Comparison of ENCODE assay signal across 19 cellular contexts in genomic region chr21:45460011-45460565, GRCh38. TPM values are rescaled to one million over a fixed set of nuclear protein-coding genes. Genes with fewer than 3 reads are reported as not detected.
DNase-seq lines count a peak whose midpoint lies in the region; ATAC-seq, FAIRE-seq and TF ChIP-seq lines count a peak whose summit lies in the region.
"Had no signal": no experiment of that assay in that cellular context is flagged by ENCODE, and none has a peak within 500 bp of the region (broad histone marks: within the 10 kb centered on the region; RNA-seq: fewer than 3 reads in every experiment).

No MANE protein-coding gene starts in this region.

- TF ChIP-seq POLR2A in right lobe of liver (IDR thresholded peaks at IDR 0.05) (no peak), gastrocnemius medialis (IDR thresholded peaks at IDR 0.05) (no peak)

- H3K4me1 ChIP-seq in astrocyte (ENCODE audit: insufficient read depth, low read length) (peaks cover 27% of the 10 kb centered on the region), right lobe of liver (peaks cover 0 to 56% (median 30%) of the 10 kb centered on the region in 4 donors), thoracic aorta (ENCODE audit: control insufficient read depth in 1 of 2, low read depth in 2 of 2) (peaks cover 12 to 54% of the 10 kb centered on the region in 2 donors), PC-9 (replicated peaks; ENCODE audit: insufficient read depth) (no peaks in the 10 kb centered on the region), gastrocnemius medialis (no peaks in the 10 kb centered on the region)
- H3K4me1 ChIP-seq: foreskin keratinocyte had no signal

- peaks cover 42% of the 10 kb centered on the region for H3K36me3 Mint-ChIP-seq in astrocyte (ENCODE audit: low read depth, unreplicated experiment)
- H3K36me3 Mint-ChIP-seq: activated naive CD4-positive, alpha-beta T cell treated with anti-CD3 and anti-CD28 coated beads, Interleukin-2, amount 10 ng/mL, durations not matched to agents 7 days and 5 days had no signal

- no peak for FAIRE-seq in astrocyte (lab: Jason Lieb, UNC)

- H3K9me3 ChIP-seq in astrocyte (ENCODE audit: insufficient read depth, low read depth, low read length) (no peaks in the 10 kb centered on the region), right lobe of liver (no peaks in the 10 kb centered on the region), thoracic aorta (no peaks in the 10 kb centered on the region), PC-9 (ENCODE audit: insufficient read depth, low read depth) (no peaks in the 10 kb centered on the region), gastrocnemius medialis (no peaks in the 10 kb centered on the region)
- H3K9me3 ChIP-seq: ovary had no signal

- no peak for TF ChIP-seq CTCF in astrocyte (IDR thresholded peaks at IDR 0.05; ENCODE audit: insufficient read depth, low read depth, low read length)
- TF ChIP-seq CTCF in right lobe of liver (IDR thresholded peaks at IDR 0.05), result no peak
- no peak for TF ChIP-seq CTCF in thoracic aorta (IDR thresholded peaks at IDR 0.05)
- no peak for TF ChIP-seq CTCF in PC-9 (conservative IDR thresholded peaks at IDR 0.05)
- no peak for TF ChIP-seq CTCF in gastrocnemius medialis (IDR thresholded peaks at IDR 0.05 in 4 of 5, conservative IDR thresholded peaks at IDR 0.05 in 1 of 5)

- CTCF ChIA-PET in PC-9 (lab: Charles Lee), result no interaction called here

- H3K36me3 ChIP-seq in astrocyte (ENCODE audit: insufficient read depth, low read length), result no peaks in the 10 kb centered on the region
- peaks cover 0 to 14% (median 0%) of the 10 kb centered on the region in 4 donors for H3K36me3 ChIP-seq in right lobe of liver
- H3K36me3 ChIP-seq in thoracic aorta, result peaks cover 2% of the 10 kb centered on the region
- H3K36me3 ChIP-seq in PC-9 (ENCODE audit: low read depth), result no peaks in the 10 kb centered on the region
- H3K36me3 ChIP-seq in gastrocnemius medialis, result no peaks in the 10 kb centered on the region
- H3K36me3 ChIP-seq: ovary had no signal

- DNase-seq in ELR (ENCODE audit: low read depth) (peak; percentile 14), astrocyte (ENCODE audit: low read depth) (no peak), right lobe of liver (peak in 2 of 3 donors; percentile 33 to 54), thoracic aorta (ENCODE audit: low spot score) (no peak), PC-9 (no peak), gastrocnemius medialis (no peak)
- DNase-seq: activated CD4-positive, alpha-beta memory T cell treated with anti-CD3 and anti-CD28 coated beads for 36 hours; activated naive CD4-positive, alpha-beta T cell treated with anti-CD3 and anti-CD28 coated beads, Interleukin-2, amount 10 ng/mL, durations not matched to agents 7 days and 5 days; activated T-cell treated with anti-CD3 and anti-CD28 coated beads, Interleukin-2, amount 50 U/mL, for 1 hour; C1 segment of cervical spinal cord; GOT3; NCI-H2029 treated with DMSO at 0.1 percent for 48 hours; NCI-H446 treated with DMSO at 0.1 percent for 48 hours; stimulated activated CD4-positive, alpha-beta T cell treated with anti-CD3 and anti-CD28 coated beads, Interleukin-4, amount 100 ng/mL, for 4 hours had no signal

- no peaks in the 10 kb centered on the region for H3F3A ChIP-seq in PC-9 (ENCODE audit: insufficient read depth, low read depth)

- H3K27ac ChIP-seq in astrocyte (ENCODE audit: low read depth, low read length) (peak overlapping the region; percentile 80), right lobe of liver (peak overlapping the region; percentile 5 to 47 (median 44)), thoracic aorta (peak overlapping the region; percentile 28 to 54), PC-9 (no peak overlapping the region), gastrocnemius medialis (no peak overlapping the region)
- H3K27ac ChIP-seq: foreskin keratinocyte, ovary, skin epidermis had no signal

- H3K4me2 ChIP-seq in astrocyte (ENCODE audit: low read length) (peak overlapping the region; percentile 56), PC-9 (no peak overlapping the region)

- 39% methylated on average over 6 of the region's 23 CpGs for WGBS in right lobe of liver (ENCODE audit: insufficient coverage, low coverage, low lambda C conversion rate, missing lambda C conversion rate)

- no peaks in the 10 kb centered on the region for H3K9me2 ChIP-seq in PC-9 (ENCODE audit: insufficient read depth)

- ATAC-seq in right lobe of liver, result peak in 1 of 4 donors; percentile 2
- no peak for ATAC-seq in thoracic aorta (ENCODE audit: insufficient number of reproducible peaks, low FRiP score, low read depth)
- no peak for ATAC-seq in GM18517 (IDR thresholded peaks at IDR 0.05; ENCODE audit: unreplicated experiment)
- ATAC-seq in gastrocnemius medialis, result no peak
- ATAC-seq: foreskin keratinocyte had no signal

- POLR2A ChIA-PET in PC-9 (lab: Charles Lee; ENCODE audit: unreplicated experiment), result interaction anchor here (0.5 kb wide), 1 partner anchor 12 kb away, joined by 13 read pairs; no protein-coding TSS in a partner anchor

- peaks cover 23% of the 10 kb centered on the region for H4K20me1 ChIP-seq in astrocyte (ENCODE audit: insufficient read depth, low read length)
- H4K20me1 ChIP-seq in PC-9 (ENCODE audit: insufficient read depth), result no peaks in the 10 kb centered on the region

- peak overlapping the region; percentile 61 for H3K9ac ChIP-seq in astrocyte (ENCODE audit: low read length)

- BruUV-seq in PC-9 (replicated peaks; lab: Mats Ljungman, UMichigan), result no TSS peak

- H3K27me3 ChIP-seq in astrocyte (ENCODE audit: insufficient read depth, low read length) (no peaks in the 10 kb centered on the region), right lobe of liver (no peaks in the 10 kb centered on the region), thoracic aorta (replicated peaks; ENCODE audit: insufficient read depth) (no peaks in the 10 kb centered on the region), PC-9 (ENCODE audit: insufficient read depth, low read depth) (no peaks in the 10 kb centered on the region), gastrocnemius medialis (peaks cover 11 to 17% (median 11%) of the 10 kb centered on the region in 3 donors)
- H3K27me3 ChIP-seq: ovary had no signal

- H3K4me3 ChIP-seq in astrocyte (ENCODE audit: insufficient read depth, low read depth, low read length) (no peak overlapping the region), right lobe of liver (peak overlapping the region in 1 of 3 donors; percentile 79), thoracic aorta (no peak overlapping the region), PC-9 (no peak overlapping the region), gastrocnemius medialis (no peak overlapping the region)
- H3K4me3 ChIP-seq: ovary, skin epidermis had no signal

- H3K4me1 Mint-ChIP-seq in astrocyte (ENCODE audit: low read depth, unreplicated experiment), result peaks cover 30% of the 10 kb centered on the region
- H3K4me1 Mint-ChIP-seq: activated naive CD4-positive, alpha-beta T cell treated with anti-CD3 and anti-CD28 coated beads, Interleukin-2, amount 10 ng/mL, durations not matched to agents 7 days and 5 days had no signal

- intact Hi-C loops in right lobe of liver (cut with DNase I), result no loop called here
- intact Hi-C loops in PC-9 (cut with micrococcal nuclease; ENCODE audit: unreplicated experiment), result no loop called here
- intact Hi-C loops in gastrocnemius medialis (cut with DNase I; ENCODE audit: low total_unique reads), result no loop called here

- no peaks in the 10 kb centered on the region for H3K27me3 Mint-ChIP-seq in astrocyte (ENCODE audit: low read depth, unreplicated experiment)

- H2AFZ ChIP-seq in astrocyte (ENCODE audit: low read depth, low read length) (no peak overlapping the region), PC-9 (no peak overlapping the region)

- H3K4me3 Mint-ChIP-seq in astrocyte (ENCODE audit: unreplicated experiment), result peak overlapping the region; percentile 50
- H3K4me3 Mint-ChIP-seq: activated CD4-positive, alpha-beta memory T cell treated with anti-CD3 and anti-CD28 coated beads for 36 hours; activated naive CD4-positive, alpha-beta T cell treated with anti-CD3 and anti-CD28 coated beads, Interleukin-2, amount 10 ng/mL, durations not matched to agents 7 days and 5 days; dendritic cell treated with granulocyte-macrophage colony-stimulating factor and Interleukin-4, amounts not matched to agents 40 ng/mL and 50 ng/mL, for 4 days had no signal

- H3K79me2 ChIP-seq in astrocyte (ENCODE audit: insufficient read depth, low read length) (peaks cover 14% of the 10 kb centered on the region), PC-9 (ENCODE audit: low read depth) (no peaks in the 10 kb centered on the region)

- H3K9me3 Mint-ChIP-seq in astrocyte (ENCODE audit: unreplicated experiment), result peaks cover 11% of the 10 kb centered on the region
- H3K9me3 Mint-ChIP-seq: activated naive CD4-positive, alpha-beta T cell treated with anti-CD3 and anti-CD28 coated beads, Interleukin-2, amount 10 ng/mL, durations not matched to agents 7 days and 5 days had no signal

- in situ Hi-C loops in gastrocnemius medialis (cut with MboI; ENCODE audit: low sequenced_read_pairs in 4 of 4), result no loop called here

- peak overlapping the region; percentile 85 for H3K27ac Mint-ChIP-seq in astrocyte (ENCODE audit: unreplicated experiment)
- H3K27ac Mint-ChIP-seq: activated CD4-positive, alpha-beta memory T cell treated with anti-CD3 and anti-CD28 coated beads for 36 hours; activated naive CD4-positive, alpha-beta T cell treated with anti-CD3 and anti-CD28 coated beads, Interleukin-2, amount 10 ng/mL, durations not matched to agents 7 days and 5 days; dendritic cell treated with granulocyte-macrophage colony-stimulating factor and Interleukin-4, amounts not matched to agents 40 ng/mL and 50 ng/mL, for 4 days had no signal

RNA-seq across cellular contexts. Expression of gene COL18A1, which starts 55.1 kb away (rescaled TPM):
- total RNA-seq in astrocyte (616 and 692 TPM in 2 replicates), right lobe of liver (100 to 1,000 TPM; 261 to 487 (median 297) TPM), thoracic aorta (100 to 1,000 TPM; 507 to 811 TPM), PC-9 (2021) (82.4 and 106 TPM in 2 replicates), gastrocnemius medialis (10 to 100 TPM; 16.4 to 42.2 (median 20.7) TPM)

Comparison
In these comparisons a context has a peak if more than half of its experiments do, and no peak if none do; other contexts are left out.
1. DNase-seq: peak in ELR (single experiment) and right lobe of liver (2 of 3); none in astrocyte (single experiment), thoracic aorta (single experiment), PC-9 (0 of 2) and gastrocnemius medialis (0 of 2).
2. H3K27ac ChIP-seq: peak in astrocyte (single experiment), right lobe of liver (3 of 3) and thoracic aorta (2 of 2); none in PC-9 (single experiment) and gastrocnemius medialis (0 of 4).